In the genomic region with DNA sequence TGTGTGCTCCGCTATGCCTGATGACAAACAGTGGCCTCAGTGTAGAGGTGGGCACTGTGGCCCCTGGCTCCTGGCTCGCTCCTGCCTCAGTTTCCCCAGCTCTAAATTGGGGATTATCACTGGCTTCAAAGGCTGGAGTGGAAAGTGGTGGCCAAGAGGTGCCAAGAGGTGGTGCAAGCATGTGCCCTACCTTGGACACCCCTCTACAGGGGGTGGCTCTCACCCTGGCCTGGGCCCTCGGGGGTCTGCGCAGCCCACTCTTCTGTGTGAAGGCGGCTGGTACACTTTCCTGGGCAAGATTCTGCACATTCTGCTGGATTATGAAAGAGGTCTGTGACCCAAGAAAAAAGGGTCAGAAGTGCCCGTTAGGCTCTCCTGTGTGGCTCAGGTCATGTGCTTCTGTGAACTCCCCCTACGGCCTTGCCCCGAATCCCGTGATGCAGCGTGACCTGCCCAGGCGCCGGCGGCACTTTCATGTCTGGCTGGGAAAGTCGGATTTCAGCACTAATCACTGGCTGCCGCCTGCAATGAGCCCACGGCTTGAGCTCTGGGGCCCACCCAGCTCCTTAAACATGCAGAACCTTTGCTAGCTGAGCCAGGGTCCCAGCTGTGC, we compare ENCODE assay signal across 1 cellular context.
A peak's percentile ranks its signal among the peaks of the same experiment; 100 is the strongest.
TF ChIP-seq lines count a peak whose summit lies in the region.
"Not testable (repeated sequence)": the region's sequence is repeated elsewhere in the genome, so short reads cannot be mapped to it uniquely, and the experiment has no call there.

No MANE protein-coding gene starts in this region.

TF ChIP-seq in HepG2, 621 proteins besides CTCF, POLR2A, EP300 and RAD21 (continued from another document and continues in another):
- peak; percentile 74; the same call in 1 of the 2 replicates for TF ChIP-seq FOXK1 (CRISPR knock-in tag; IDR thresholded peaks at IDR 0.05; ENCODE audit: borderline replicate concordance, low read depth)
- 0 out of 2 replicates have a peak, but pooled peaks have one; percentile 54 for TF ChIP-seq BORCS8-MEF2B (CRISPR knock-in tag; IDR thresholded peaks at IDR 0.05)
- TF ChIP-seq KMT2B (CRISPR knock-in tag; IDR thresholded peaks at IDR 0.05) = peak; percentile 55; the same call in 1 of the 2 replicates
- TF ChIP-seq, protein P1, sequence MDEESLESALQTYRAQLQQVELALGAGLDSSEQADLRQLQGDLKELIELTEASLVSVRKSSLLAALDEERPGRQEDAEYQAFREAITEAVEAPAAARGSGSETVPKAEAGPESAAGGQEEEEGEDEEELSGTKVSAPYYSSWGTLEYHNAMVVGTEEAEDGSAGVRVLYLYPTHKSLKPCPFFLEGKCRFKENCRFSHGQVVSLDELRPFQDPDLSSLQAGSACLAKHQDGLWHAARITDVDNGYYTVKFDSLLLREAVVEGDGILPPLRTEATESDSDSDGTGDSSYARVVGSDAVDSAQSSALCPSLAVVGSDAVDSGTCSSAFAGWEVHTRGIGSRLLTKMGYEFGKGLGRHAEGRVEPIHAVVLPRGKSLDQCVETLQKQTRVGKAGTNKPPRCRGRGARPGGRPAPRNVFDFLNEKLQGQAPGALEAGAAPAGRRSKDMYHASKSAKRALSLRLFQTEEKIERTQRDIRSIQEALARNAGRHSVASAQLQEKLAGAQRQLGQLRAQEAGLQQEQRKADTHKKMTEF (CRISPR knock-in tag; IDR thresholded peaks at IDR 0.05) = peak; percentile 82
- 0 out of 2 replicates have a peak, but pooled peaks have one; percentile 35 for TF ChIP-seq ZBTB20 (CRISPR knock-in tag; IDR thresholded peaks at IDR 0.05; ENCODE audit: borderline replicate concordance, low read depth)
- peak; percentile 69 for TF ChIP-seq HDAC1 (CRISPR knock-in tag; IDR thresholded peaks at IDR 0.05)
- TF ChIP-seq PPARG (CRISPR knock-in tag; conservative IDR thresholded peaks at IDR 0.05) = peak; percentile 73; the same call in 1 of the 2 replicates
- 0 out of 2 replicates have a peak, but pooled peaks have one; percentile 50 for TF ChIP-seq ELF3 (CRISPR knock-in tag; IDR thresholded peaks at IDR 0.05)
- peak; percentile 77; the same call in 1 of the 2 replicates for TF ChIP-seq NCOR1 (IDR thresholded peaks at IDR 0.05; ENCODE audit: borderline replicate concordance, low read length)
- TF ChIP-seq, protein P2, sequence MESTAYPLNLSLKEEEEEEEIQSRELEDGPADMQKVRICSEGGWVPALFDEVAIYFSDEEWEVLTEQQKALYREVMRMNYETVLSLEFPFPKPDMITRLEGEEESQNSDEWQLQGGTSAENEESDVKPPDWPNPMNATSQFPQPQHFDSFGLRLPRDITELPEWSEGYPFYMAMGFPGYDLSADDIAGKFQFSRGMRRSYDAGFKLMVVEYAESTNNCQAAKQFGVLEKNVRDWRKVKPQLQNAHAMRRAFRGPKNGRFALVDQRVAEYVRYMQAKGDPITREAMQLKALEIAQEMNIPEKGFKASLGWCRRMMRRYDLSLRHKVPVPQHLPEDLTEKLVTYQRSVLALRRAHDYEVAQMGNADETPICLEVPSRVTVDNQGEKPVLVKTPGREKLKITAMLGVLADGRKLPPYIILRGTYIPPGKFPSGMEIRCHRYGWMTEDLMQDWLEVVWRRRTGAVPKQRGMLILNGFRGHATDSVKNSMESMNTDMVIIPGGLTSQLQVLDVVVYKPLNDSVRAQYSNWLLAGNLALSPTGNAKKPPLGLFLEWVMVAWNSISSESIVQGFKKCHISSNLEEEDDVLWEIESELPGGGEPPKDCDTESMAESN (CRISPR knock-in tag; conservative IDR thresholded peaks at IDR 0.05) = peak; percentile 50; the same call in 1 of the 2 replicates
- peak; percentile 83 for TF ChIP-seq ZSCAN9 (CRISPR knock-in tag; IDR thresholded peaks at IDR 0.05; ENCODE audit: borderline replicate concordance)
- TF ChIP-seq ETV6 (CRISPR knock-in tag; conservative IDR thresholded peaks at IDR 0.05) = 0 out of 2 replicates have a peak, but pooled peaks have one; percentile 37
- TF ChIP-seq, protein P3, sequence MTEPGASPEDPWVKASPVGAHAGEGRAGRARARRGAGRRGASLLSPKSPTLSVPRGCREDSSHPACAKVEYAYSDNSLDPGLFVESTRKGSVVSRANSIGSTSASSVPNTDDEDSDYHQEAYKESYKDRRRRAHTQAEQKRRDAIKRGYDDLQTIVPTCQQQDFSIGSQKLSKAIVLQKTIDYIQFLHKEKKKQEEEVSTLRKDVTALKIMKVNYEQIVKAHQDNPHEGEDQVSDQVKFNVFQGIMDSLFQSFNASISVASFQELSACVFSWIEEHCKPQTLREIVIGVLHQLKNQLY (CRISPR knock-in tag; IDR thresholded peaks at IDR 0.05) = peak; percentile 83
- TF ChIP-seq, protein P4, sequence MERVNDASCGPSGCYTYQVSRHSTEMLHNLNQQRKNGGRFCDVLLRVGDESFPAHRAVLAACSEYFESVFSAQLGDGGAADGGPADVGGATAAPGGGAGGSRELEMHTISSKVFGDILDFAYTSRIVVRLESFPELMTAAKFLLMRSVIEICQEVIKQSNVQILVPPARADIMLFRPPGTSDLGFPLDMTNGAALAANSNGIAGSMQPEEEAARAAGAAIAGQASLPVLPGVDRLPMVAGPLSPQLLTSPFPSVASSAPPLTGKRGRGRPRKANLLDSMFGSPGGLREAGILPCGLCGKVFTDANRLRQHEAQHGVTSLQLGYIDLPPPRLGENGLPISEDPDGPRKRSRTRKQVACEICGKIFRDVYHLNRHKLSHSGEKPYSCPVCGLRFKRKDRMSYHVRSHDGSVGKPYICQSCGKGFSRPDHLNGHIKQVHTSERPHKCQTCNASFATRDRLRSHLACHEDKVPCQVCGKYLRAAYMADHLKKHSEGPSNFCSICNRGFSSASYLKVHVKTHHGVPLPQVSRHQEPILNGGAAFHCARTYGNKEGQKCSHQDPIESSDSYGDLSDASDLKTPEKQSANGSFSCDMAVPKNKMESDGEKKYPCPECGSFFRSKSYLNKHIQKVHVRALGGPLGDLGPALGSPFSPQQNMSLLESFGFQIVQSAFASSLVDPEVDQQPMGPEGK (CRISPR knock-in tag; IDR thresholded peaks at IDR 0.05) = peak; percentile 90
- 0 out of 2 replicates have a peak, but pooled peaks have one; percentile 49 for TF ChIP-seq HMG20B (CRISPR knock-in tag; conservative IDR thresholded peaks at IDR 0.05)
- TF ChIP-seq SOX6 (IDR thresholded peaks at IDR 0.05) = not testable (repeated sequence)
- TF ChIP-seq SOX6 (CRISPR knock-in tag; IDR thresholded peaks at IDR 0.05) = peak; percentile 87
- TF ChIP-seq, protein P5, sequence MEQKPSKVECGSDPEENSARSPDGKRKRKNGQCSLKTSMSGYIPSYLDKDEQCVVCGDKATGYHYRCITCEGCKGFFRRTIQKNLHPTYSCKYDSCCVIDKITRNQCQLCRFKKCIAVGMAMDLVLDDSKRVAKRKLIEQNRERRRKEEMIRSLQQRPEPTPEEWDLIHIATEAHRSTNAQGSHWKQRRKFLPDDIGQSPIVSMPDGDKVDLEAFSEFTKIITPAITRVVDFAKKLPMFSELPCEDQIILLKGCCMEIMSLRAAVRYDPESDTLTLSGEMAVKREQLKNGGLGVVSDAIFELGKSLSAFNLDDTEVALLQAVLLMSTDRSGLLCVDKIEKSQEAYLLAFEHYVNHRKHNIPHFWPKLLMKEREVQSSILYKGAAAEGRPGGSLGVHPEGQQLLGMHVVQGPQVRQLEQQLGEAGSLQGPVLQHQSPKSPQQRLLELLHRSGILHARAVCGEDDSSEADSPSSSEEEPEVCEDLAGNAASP (CRISPR knock-in tag; IDR thresholded peaks at IDR 0.05; ENCODE audit: borderline replicate concordance) = peak; percentile 95; the same call in 1 of the 2 replicates
- TF ChIP-seq GFI1 (CRISPR knock-in tag; IDR thresholded peaks at IDR 0.05; ENCODE audit: borderline replicate concordance) = peak; percentile 87
- TF ChIP-seq, protein P6, sequence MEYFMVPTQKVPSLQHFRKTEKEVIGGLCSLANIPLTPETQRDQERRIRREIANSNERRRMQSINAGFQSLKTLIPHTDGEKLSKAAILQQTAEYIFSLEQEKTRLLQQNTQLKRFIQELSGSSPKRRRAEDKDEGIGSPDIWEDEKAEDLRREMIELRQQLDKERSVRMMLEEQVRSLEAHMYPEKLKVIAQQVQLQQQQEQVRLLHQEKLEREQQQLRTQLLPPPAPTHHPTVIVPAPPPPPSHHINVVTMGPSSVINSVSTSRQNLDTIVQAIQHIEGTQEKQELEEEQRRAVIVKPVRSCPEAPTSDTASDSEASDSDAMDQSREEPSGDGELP (IDR thresholded peaks at IDR 0.05; ENCODE audit: borderline replicate concordance, low read depth) = peak; percentile 80; the same call in 1 of the 2 replicates
- TF ChIP-seq TCF7 (IDR thresholded peaks at IDR 0.05; ENCODE audit: low read depth) = peak; percentile 98
- TF ChIP-seq KAT8 (CRISPR knock-in tag; IDR thresholded peaks at IDR 0.05) = peak; percentile 70; the same call in 1 of the 2 replicates
- TF ChIP-seq ZNF230 (CRISPR knock-in tag; IDR thresholded peaks at IDR 0.05) = 0 out of 2 replicates have a peak, but pooled peaks have one; percentile 75
- TF ChIP-seq NKX3-1 (CRISPR knock-in tag; IDR thresholded peaks at IDR 0.05) = peak; percentile 48; the same call in 1 of the 2 replicates
- peak; percentile 72 for TF ChIP-seq FOXA3 (CRISPR knock-in tag; IDR thresholded peaks at IDR 0.05)
- TF ChIP-seq, protein P7, sequence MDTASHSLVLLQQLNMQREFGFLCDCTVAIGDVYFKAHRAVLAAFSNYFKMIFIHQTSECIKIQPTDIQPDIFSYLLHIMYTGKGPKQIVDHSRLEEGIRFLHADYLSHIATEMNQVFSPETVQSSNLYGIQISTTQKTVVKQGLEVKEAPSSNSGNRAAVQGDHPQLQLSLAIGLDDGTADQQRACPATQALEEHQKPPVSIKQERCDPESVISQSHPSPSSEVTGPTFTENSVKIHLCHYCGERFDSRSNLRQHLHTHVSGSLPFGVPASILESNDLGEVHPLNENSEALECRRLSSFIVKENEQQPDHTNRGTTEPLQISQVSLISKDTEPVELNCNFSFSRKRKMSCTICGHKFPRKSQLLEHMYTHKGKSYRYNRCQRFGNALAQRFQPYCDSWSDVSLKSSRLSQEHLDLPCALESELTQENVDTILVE (CRISPR knock-in tag; IDR thresholded peaks at IDR 0.05) = peak; percentile 37; the same call in 1 of the 2 replicates
- TF ChIP-seq ZNF205 (CRISPR knock-in tag; IDR thresholded peaks at IDR 0.05) = peak; percentile 88
- peak; percentile 83 for TF ChIP-seq ZNF331 (CRISPR knock-in tag; IDR thresholded peaks at IDR 0.05)
- peak; percentile 38; the same call in 1 of the 2 replicates for TF ChIP-seq ZFX (CRISPR knock-in tag; IDR thresholded peaks at IDR 0.05; ENCODE audit: low read depth)
- TF ChIP-seq, protein P8, sequence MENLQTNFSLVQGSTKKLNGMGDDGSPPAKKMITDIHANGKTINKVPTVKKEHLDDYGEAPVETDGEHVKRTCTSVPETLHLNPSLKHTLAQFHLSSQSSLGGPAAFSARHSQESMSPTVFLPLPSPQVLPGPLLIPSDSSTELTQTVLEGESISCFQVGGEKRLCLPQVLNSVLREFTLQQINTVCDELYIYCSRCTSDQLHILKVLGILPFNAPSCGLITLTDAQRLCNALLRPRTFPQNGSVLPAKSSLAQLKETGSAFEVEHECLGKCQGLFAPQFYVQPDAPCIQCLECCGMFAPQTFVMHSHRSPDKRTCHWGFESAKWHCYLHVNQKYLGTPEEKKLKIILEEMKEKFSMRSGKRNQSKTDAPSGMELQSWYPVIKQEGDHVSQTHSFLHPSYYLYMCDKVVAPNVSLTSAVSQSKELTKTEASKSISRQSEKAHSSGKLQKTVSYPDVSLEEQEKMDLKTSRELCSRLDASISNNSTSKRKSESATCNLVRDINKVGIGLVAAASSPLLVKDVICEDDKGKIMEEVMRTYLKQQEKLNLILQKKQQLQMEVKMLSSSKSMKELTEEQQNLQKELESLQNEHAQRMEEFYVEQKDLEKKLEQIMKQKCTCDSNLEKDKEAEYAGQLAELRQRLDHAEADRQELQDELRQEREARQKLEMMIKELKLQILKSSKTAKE (CRISPR knock-in tag; IDR thresholded peaks at IDR 0.05; ENCODE audit: borderline replicate concordance) = peak; percentile 88
- peak; percentile 56 for TF ChIP-seq CEBPG (CRISPR knock-in tag; IDR thresholded peaks at IDR 0.05)
- peak; percentile 56; the same call in 1 of the 2 replicates for TF ChIP-seq POGZ (CRISPR knock-in tag; IDR thresholded peaks at IDR 0.05)
- peak; percentile 67; the same call in 1 of the 2 replicates for TF ChIP-seq ERF (CRISPR knock-in tag; IDR thresholded peaks at IDR 0.05)
- TF ChIP-seq MXI1 (IDR thresholded peaks at IDR 0.05; ENCODE audit: borderline replicate concordance, low read depth, low read length) = 0 out of 3 replicates have a peak, but pooled peaks have one; percentile 19
- TF ChIP-seq, protein P9, sequence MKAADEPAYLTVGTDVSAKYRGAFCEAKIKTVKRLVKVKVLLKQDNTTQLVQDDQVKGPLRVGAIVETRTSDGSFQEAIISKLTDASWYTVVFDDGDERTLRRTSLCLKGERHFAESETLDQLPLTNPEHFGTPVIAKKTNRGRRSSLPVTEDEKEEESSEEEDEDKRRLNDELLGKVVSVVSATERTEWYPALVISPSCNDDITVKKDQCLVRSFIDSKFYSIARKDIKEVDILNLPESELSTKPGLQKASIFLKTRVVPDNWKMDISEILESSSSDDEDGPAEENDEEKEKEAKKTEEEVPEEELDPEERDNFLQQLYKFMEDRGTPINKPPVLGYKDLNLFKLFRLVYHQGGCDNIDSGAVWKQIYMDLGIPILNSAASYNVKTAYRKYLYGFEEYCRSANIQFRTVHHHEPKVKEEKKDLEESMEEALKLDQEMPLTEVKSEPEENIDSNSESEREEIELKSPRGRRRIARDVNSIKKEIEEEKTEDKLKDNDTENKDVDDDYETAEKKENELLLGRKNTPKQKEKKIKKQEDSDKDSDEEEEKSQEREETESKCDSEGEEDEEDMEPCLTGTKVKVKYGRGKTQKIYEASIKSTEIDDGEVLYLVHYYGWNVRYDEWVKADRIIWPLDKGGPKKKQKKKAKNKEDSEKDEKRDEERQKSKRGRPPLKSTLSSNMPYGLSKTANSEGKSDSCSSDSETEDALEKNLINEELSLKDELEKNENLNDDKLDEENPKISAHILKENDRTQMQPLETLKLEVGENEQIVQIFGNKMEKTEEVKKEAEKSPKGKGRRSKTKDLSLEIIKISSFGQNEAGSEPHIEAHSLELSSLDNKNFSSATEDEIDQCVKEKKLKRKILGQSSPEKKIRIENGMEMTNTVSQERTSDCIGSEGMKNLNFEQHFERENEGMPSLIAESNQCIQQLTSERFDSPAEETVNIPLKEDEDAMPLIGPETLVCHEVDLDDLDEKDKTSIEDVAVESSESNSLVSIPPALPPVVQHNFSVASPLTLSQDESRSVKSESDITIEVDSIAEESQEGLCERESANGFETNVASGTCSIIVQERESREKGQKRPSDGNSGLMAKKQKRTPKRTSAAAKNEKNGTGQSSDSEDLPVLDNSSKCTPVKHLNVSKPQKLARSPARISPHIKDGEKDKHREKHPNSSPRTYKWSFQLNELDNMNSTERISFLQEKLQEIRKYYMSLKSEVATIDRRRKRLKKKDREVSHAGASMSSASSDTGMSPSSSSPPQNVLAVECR (CRISPR knock-in tag; IDR thresholded peaks at IDR 0.05; ENCODE audit: borderline replicate concordance) = peak; percentile 48; the same call in 1 of the 2 replicates
- TF ChIP-seq MEF2D (CRISPR knock-in tag; IDR thresholded peaks at IDR 0.05) = 0 out of 2 replicates have a peak, but pooled peaks have one; percentile 16
- peak; percentile 73; the same call in 1 of the 2 replicates for TF ChIP-seq RFXAP (CRISPR knock-in tag; IDR thresholded peaks at IDR 0.05; ENCODE audit: borderline replicate concordance)
- TF ChIP-seq FOSL2 (CRISPR knock-in tag; IDR thresholded peaks at IDR 0.05) = peak; percentile 81
- 0 out of 2 replicates have a peak, but pooled peaks have one; percentile 51 for TF ChIP-seq KAT7 (CRISPR knock-in tag; IDR thresholded peaks at IDR 0.05; ENCODE audit: borderline replicate concordance)
- peak; percentile 71 for TF ChIP-seq MED8 (CRISPR knock-in tag; IDR thresholded peaks at IDR 0.05; ENCODE audit: insufficient replicate concordance)
- TF ChIP-seq, protein P10, sequence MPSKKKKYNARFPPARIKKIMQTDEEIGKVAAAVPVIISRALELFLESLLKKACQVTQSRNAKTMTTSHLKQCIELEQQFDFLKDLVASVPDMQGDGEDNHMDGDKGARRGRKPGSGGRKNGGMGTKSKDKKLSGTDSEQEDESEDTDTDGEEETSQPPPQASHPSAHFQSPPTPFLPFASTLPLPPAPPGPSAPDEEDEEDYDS (CRISPR knock-in tag; IDR thresholded peaks at IDR 0.05) = peak; percentile 32; the same call in 1 of the 2 replicates
- TF ChIP-seq ZNF891 (CRISPR knock-in tag; IDR thresholded peaks at IDR 0.05) = 0 out of 2 replicates have a peak, but pooled peaks have one; percentile 52
